Comparison of ENCODE assay signal across 2 cellular contexts in the genomic region with DNA sequence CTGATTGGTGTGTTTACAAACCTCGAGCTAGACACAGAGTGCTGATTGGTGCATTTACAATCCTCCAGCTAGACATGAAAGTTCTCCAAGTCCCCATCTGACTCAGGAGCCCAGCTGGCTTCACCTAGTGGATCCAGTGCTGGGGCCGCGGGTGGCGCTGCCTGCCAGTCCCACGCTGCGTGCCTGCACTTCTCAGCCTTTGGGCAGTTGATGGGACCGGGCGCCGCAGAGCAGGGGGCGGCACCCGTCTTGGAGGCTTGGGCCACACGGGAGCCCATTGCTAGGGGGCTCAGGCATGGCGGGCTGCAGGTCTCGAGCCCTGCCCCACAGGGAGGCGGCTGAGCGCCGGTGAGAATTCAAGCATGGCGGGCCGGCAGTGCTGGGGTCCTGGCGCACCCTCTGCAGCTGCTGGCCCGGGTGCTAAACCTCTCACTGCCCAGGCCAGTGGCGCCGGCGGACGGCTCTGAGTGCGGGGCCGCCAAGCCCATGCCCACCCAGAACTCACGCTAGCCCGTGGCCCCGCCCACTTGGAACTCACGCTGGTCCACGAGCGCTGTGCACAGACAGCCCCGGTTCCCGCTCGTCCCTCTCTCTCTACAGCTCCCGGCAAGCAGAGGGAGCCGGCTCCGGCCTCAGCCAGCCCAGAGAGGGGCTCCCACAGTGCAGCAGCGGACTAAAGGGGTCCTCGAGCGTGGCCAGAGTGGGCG.
TF ChIP-seq lines count a peak whose summit lies in the region.

No MANE protein-coding gene starts in this region.

TF ChIP-seq in HepG2, 621 proteins besides CTCF, POLR2A, EP300 and RAD21:
- TF ChIP-seq, protein P1, sequence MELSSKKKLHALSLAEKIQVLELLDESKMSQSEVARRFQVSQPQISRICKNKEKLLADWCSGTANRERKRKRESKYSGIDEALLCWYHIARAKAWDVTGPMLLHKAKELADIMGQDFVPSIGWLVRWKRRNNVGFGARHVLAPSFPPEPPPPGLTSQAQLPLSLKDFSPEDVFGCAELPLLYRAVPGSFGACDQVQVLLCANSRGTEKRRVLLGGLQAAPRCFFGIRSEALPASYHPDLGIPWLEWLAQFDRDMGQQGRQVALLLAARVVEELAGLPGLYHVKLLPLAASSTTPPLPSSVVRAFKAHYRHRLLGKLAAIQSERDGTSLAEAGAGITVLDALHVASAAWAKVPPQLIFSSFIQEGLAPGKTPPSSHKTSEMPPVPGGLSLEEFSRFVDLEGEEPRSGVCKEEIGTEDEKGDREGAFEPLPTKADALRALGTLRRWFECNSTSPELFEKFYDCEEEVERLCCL (CRISPR knock-in tag; IDR thresholded peaks at IDR 0.05; ENCODE audit: borderline replicate concordance), result no peak
- TF ChIP-seq, protein P2, sequence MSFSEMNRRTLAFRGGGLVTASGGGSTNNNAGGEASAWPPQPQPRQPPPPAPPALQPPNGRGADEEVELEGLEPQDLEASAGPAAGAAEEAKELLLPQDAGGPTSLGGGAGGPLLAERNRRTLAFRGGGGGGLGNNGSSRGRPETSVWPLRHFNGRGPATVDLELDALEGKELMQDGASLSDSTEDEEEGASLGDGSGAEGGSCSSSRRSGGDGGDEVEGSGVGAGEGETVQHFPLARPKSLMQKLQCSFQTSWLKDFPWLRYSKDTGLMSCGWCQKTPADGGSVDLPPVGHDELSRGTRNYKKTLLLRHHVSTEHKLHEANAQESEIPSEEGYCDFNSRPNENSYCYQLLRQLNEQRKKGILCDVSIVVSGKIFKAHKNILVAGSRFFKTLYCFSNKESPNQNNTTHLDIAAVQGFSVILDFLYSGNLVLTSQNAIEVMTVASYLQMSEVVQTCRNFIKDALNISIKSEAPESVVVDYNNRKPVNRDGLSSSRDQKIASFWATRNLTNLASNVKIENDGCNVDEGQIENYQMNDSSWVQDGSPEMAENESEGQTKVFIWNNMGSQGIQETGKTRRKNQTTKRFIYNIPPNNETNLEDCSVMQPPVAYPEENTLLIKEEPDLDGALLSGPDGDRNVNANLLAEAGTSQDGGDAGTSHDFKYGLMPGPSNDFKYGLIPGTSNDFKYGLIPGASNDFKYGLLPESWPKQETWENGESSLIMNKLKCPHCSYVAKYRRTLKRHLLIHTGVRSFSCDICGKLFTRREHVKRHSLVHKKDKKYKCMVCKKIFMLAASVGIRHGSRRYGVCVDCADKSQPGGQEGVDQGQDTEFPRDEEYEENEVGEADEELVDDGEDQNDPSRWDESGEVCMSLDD (CRISPR knock-in tag; IDR thresholded peaks at IDR 0.05; ENCODE audit: borderline replicate concordance), result no peak
- TF ChIP-seq RBM22 (optimal IDR thresholded peaks at IDR 0.05; ENCODE audit: low read length), result no peak
- TF ChIP-seq ZNF850 (CRISPR knock-in tag; conservative IDR thresholded peaks at IDR 0.05), result 0 out of 2 replicates have a peak, but pooled peaks have one; percentile 67

TF ChIP-seq in K562, 482 proteins besides CTCF, POLR2A, EP300 and RAD21:
- TF ChIP-seq SP1 (CRISPR knock-in tag; IDR thresholded peaks at IDR 0.05) (no peak), ZNF778 (CRISPR knock-in tag; IDR thresholded peaks at IDR 0.05) (no peak), PCBP1 (IDR thresholded peaks at IDR 0.05; ENCODE audit: low read depth, low read length, poor library complexity, severe bottlenecking) (peak; percentile 45), CBX8 (IDR thresholded peaks at IDR 0.05; ENCODE audit: borderline replicate concordance, extremely low read depth, low read depth, low read length, poor library complexity, severe bottlenecking) (no peak), MEIS2 (IDR thresholded peaks at IDR 0.05; ENCODE audit: partially characterized antibody) (no peak), HOXB6 (CRISPR knock-in tag; IDR thresholded peaks at IDR 0.05; ENCODE audit: borderline replicate concordance) (no peak), ZNF507 (tag; conservative IDR thresholded peaks at IDR 0.05) (no peak), ZNF23 (CRISPR knock-in tag; IDR thresholded peaks at IDR 0.05) (no peak), BRCA1 (IDR thresholded peaks at IDR 0.05) (no peak), BRCA1 (CRISPR knock-in tag; IDR thresholded peaks at IDR 0.05) (no peak), XRCC4 (IDR thresholded peaks at IDR 0.05; ENCODE audit: extremely low read depth, insufficient read depth, insufficient read length) (no peak), CEBPG (CRISPR knock-in tag; IDR thresholded peaks at IDR 0.05) (no peak), CEBPG (tag; conservative IDR thresholded peaks at IDR 0.05 in 1 of 2, IDR thresholded peaks at IDR 0.05 in 1 of 2) (no peak), FOXP1 (CRISPR knock-in tag; IDR thresholded peaks at IDR 0.05) (no peak), BRF1 (IDR thresholded peaks at IDR 0.05; ENCODE audit: borderline replicate concordance, extremely low read depth, insufficient read length) (no peak), NFYB (IDR thresholded peaks at IDR 0.05; ENCODE audit: extremely low read depth, insufficient read length) (peak; percentile 20)
- TF ChIP-seq, protein P3, sequence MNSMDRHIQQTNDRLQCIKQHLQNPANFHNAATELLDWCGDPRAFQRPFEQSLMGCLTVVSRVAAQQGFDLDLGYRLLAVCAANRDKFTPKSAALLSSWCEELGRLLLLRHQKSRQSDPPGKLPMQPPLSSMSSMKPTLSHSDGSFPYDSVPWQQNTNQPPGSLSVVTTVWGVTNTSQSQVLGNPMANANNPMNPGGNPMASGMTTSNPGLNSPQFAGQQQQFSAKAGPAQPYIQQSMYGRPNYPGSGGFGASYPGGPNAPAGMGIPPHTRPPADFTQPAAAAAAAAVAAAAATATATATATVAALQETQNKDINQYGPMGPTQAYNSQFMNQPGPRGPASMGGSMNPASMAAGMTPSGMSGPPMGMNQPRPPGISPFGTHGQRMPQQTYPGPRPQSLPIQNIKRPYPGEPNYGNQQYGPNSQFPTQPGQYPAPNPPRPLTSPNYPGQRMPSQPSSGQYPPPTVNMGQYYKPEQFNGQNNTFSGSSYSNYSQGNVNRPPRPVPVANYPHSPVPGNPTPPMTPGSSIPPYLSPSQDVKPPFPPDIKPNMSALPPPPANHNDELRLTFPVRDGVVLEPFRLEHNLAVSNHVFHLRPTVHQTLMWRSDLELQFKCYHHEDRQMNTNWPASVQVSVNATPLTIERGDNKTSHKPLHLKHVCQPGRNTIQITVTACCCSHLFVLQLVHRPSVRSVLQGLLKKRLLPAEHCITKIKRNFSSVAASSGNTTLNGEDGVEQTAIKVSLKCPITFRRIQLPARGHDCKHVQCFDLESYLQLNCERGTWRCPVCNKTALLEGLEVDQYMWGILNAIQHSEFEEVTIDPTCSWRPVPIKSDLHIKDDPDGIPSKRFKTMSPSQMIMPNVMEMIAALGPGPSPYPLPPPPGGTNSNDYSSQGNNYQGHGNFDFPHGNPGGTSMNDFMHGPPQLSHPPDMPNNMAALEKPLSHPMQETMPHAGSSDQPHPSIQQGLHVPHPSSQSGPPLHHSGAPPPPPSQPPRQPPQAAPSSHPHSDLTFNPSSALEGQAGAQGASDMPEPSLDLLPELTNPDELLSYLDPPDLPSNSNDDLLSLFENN (IDR thresholded peaks at IDR 0.05; ENCODE audit: low read depth in 2 of 2, low read length in 2 of 2), result no peak
- TF ChIP-seq, protein P4, sequence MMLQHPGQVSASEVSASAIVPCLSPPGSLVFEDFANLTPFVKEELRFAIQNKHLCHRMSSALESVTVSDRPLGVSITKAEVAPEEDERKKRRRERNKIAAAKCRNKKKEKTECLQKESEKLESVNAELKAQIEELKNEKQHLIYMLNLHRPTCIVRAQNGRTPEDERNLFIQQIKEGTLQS (IDR thresholded peaks at IDR 0.05), result 0 out of 2 replicates have a peak, but pooled peaks have one; percentile 23
- TF ChIP-seq, protein P4 (CRISPR knock-in tag; conservative IDR thresholded peaks at IDR 0.05), result no peak
- TF ChIP-seq, protein P5, sequence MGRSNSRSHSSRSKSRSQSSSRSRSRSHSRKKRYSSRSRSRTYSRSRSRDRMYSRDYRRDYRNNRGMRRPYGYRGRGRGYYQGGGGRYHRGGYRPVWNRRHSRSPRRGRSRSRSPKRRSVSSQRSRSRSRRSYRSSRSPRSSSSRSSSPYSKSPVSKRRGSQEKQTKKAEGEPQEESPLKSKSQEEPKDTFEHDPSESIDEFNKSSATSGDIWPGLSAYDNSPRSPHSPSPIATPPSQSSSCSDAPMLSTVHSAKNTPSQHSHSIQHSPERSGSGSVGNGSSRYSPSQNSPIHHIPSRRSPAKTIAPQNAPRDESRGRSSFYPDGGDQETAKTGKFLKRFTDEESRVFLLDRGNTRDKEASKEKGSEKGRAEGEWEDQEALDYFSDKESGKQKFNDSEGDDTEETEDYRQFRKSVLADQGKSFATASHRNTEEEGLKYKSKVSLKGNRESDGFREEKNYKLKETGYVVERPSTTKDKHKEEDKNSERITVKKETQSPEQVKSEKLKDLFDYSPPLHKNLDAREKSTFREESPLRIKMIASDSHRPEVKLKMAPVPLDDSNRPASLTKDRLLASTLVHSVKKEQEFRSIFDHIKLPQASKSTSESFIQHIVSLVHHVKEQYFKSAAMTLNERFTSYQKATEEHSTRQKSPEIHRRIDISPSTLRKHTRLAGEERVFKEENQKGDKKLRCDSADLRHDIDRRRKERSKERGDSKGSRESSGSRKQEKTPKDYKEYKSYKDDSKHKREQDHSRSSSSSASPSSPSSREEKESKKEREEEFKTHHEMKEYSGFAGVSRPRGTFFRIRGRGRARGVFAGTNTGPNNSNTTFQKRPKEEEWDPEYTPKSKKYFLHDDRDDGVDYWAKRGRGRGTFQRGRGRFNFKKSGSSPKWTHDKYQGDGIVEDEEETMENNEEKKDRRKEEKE (IDR thresholded peaks at IDR 0.05; ENCODE audit: borderline replicate concordance in 1 of 2, control insufficient read depth in 1 of 2, low read depth in 2 of 2, low read length in 1 of 2), result no peak
- TF ChIP-seq, protein P6, sequence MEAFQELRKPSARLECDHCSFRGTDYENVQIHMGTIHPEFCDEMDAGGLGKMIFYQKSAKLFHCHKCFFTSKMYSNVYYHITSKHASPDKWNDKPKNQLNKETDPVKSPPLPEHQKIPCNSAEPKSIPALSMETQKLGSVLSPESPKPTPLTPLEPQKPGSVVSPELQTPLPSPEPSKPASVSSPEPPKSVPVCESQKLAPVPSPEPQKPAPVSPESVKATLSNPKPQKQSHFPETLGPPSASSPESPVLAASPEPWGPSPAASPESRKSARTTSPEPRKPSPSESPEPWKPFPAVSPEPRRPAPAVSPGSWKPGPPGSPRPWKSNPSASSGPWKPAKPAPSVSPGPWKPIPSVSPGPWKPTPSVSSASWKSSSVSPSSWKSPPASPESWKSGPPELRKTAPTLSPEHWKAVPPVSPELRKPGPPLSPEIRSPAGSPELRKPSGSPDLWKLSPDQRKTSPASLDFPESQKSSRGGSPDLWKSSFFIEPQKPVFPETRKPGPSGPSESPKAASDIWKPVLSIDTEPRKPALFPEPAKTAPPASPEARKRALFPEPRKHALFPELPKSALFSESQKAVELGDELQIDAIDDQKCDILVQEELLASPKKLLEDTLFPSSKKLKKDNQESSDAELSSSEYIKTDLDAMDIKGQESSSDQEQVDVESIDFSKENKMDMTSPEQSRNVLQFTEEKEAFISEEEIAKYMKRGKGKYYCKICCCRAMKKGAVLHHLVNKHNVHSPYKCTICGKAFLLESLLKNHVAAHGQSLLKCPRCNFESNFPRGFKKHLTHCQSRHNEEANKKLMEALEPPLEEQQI (IDR thresholded peaks at IDR 0.05), result 0 out of 2 replicates have a peak, but pooled peaks have one; percentile 71
- TF ChIP-seq, protein P7, sequence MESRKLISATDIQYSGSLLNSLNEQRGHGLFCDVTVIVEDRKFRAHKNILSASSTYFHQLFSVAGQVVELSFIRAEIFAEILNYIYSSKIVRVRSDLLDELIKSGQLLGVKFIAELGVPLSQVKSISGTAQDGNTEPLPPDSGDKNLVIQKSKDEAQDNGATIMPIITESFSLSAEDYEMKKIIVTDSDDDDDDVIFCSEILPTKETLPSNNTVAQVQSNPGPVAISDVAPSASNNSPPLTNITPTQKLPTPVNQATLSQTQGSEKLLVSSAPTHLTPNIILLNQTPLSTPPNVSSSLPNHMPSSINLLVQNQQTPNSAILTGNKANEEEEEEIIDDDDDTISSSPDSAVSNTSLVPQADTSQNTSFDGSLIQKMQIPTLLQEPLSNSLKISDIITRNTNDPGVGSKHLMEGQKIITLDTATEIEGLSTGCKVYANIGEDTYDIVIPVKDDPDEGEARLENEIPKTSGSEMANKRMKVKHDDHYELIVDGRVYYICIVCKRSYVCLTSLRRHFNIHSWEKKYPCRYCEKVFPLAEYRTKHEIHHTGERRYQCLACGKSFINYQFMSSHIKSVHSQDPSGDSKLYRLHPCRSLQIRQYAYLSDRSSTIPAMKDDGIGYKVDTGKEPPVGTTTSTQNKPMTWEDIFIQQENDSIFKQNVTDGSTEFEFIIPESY (CRISPR knock-in tag; IDR thresholded peaks at IDR 0.05), result peak; percentile 81; the same call in 1 of the 2 replicates
- TF ChIP-seq, protein P8, sequence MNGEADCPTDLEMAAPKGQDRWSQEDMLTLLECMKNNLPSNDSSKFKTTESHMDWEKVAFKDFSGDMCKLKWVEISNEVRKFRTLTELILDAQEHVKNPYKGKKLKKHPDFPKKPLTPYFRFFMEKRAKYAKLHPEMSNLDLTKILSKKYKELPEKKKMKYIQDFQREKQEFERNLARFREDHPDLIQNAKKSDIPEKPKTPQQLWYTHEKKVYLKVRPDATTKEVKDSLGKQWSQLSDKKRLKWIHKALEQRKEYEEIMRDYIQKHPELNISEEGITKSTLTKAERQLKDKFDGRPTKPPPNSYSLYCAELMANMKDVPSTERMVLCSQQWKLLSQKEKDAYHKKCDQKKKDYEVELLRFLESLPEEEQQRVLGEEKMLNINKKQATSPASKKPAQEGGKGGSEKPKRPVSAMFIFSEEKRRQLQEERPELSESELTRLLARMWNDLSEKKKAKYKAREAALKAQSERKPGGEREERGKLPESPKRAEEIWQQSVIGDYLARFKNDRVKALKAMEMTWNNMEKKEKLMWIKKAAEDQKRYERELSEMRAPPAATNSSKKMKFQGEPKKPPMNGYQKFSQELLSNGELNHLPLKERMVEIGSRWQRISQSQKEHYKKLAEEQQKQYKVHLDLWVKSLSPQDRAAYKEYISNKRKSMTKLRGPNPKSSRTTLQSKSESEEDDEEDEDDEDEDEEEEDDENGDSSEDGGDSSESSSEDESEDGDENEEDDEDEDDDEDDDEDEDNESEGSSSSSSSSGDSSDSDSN (IDR thresholded peaks at IDR 0.05; ENCODE audit: borderline replicate concordance in 1 of 2, low read depth in 2 of 2, low read length in 2 of 2), result no peak
